Comparison of ENCODE assay signal across 1 cellular context in genomic region chr18:8608795-8609673, GRCh38.
A peak's percentile ranks its signal among the peaks of the same experiment; 100 is the strongest.
TF ChIP-seq lines count a peak whose summit lies in the region.

Gene RAB12, plus strand, starts transcription at chr18:8609437. Its CDS starts 3 bp downstream, at chr18:8609440.

TF ChIP-seq in GM12878, 131 proteins besides CTCF, POLR2A, EP300 and RAD21 (continued from another document and continues in another):
- TF ChIP-seq, protein P1, sequence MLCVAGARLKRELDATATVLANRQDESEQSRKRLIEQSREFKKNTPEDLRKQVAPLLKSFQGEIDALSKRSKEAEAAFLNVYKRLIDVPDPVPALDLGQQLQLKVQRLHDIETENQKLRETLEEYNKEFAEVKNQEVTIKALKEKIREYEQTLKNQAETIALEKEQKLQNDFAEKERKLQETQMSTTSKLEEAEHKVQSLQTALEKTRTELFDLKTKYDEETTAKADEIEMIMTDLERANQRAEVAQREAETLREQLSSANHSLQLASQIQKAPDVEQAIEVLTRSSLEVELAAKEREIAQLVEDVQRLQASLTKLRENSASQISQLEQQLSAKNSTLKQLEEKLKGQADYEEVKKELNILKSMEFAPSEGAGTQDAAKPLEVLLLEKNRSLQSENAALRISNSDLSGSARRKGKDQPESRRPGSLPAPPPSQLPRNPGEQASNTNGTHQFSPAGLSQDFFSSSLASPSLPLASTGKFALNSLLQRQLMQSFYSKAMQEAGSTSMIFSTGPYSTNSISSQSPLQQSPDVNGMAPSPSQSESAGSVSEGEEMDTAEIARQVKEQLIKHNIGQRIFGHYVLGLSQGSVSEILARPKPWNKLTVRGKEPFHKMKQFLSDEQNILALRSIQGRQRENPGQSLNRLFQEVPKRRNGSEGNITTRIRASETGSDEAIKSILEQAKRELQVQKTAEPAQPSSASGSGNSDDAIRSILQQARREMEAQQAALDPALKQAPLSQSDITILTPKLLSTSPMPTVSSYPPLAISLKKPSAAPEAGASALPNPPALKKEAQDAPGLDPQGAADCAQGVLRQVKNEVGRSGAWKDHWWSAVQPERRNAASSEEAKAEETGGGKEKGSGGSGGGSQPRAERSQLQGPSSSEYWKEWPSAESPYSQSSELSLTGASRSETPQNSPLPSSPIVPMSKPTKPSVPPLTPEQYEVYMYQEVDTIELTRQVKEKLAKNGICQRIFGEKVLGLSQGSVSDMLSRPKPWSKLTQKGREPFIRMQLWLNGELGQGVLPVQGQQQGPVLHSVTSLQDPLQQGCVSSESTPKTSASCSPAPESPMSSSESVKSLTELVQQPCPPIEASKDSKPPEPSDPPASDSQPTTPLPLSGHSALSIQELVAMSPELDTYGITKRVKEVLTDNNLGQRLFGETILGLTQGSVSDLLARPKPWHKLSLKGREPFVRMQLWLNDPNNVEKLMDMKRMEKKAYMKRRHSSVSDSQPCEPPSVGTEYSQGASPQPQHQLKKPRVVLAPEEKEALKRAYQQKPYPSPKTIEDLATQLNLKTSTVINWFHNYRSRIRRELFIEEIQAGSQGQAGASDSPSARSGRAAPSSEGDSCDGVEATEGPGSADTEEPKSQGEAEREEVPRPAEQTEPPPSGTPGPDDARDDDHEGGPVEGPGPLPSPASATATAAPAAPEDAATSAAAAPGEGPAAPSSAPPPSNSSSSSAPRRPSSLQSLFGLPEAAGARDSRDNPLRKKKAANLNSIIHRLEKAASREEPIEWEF (IDR thresholded peaks at IDR 0.05; ENCODE audit: insufficient replicate concordance, low read depth, low read length) = no peak
- TF ChIP-seq, protein P2, sequence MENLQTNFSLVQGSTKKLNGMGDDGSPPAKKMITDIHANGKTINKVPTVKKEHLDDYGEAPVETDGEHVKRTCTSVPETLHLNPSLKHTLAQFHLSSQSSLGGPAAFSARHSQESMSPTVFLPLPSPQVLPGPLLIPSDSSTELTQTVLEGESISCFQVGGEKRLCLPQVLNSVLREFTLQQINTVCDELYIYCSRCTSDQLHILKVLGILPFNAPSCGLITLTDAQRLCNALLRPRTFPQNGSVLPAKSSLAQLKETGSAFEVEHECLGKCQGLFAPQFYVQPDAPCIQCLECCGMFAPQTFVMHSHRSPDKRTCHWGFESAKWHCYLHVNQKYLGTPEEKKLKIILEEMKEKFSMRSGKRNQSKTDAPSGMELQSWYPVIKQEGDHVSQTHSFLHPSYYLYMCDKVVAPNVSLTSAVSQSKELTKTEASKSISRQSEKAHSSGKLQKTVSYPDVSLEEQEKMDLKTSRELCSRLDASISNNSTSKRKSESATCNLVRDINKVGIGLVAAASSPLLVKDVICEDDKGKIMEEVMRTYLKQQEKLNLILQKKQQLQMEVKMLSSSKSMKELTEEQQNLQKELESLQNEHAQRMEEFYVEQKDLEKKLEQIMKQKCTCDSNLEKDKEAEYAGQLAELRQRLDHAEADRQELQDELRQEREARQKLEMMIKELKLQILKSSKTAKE (IDR thresholded peaks at IDR 0.05; ENCODE audit: low read depth, poor library complexity, severe bottlenecking) = no peak
- TF ChIP-seq, protein P3, sequence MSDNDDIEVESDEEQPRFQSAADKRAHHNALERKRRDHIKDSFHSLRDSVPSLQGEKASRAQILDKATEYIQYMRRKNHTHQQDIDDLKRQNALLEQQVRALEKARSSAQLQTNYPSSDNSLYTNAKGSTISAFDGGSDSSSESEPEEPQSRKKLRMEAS (IDR thresholded peaks at IDR 0.05; ENCODE audit: low read depth, low read length) = peak; percentile 52; the same call in 1 of the 2 replicates
- TF ChIP-seq TBL1XR1 (IDR thresholded peaks at IDR 0.05; ENCODE audit: low read depth, low read length) (no peak), BACH1 (IDR thresholded peaks at IDR 0.05; ENCODE audit: borderline replicate concordance) (peak; percentile 72), ZSCAN29 (IDR thresholded peaks at IDR 0.05) (peak; percentile 98), MXI1 (IDR thresholded peaks at IDR 0.05; ENCODE audit: low read depth, low read length) (peak; percentile 60), TCF12 (IDR thresholded peaks at IDR 0.05; ENCODE audit: low read depth, low read length) (no peak), ZZZ3 (IDR thresholded peaks at IDR 0.05; ENCODE audit: control insufficient read depth, insufficient read length, low read depth) (no peak), IKZF1 (conservative IDR thresholded peaks at IDR 0.05) (peak; percentile 90), SIN3A (IDR thresholded peaks at IDR 0.05; ENCODE audit: low read depth, low read length) (no peak), HCFC1 (IDR thresholded peaks at IDR 0.05; ENCODE audit: low read length) (peak; percentile 47), RCOR1 (conservative IDR thresholded peaks at IDR 0.05; ENCODE audit: low read depth, low read length) (no peak), YBX1 (IDR thresholded peaks at IDR 0.05) (no peak), ASH2L (IDR thresholded peaks at IDR 0.05; ENCODE audit: borderline replicate concordance, low read depth) (no peak), SP1 (IDR thresholded peaks at IDR 0.05; ENCODE audit: low read depth, low read length) (no peak), TCF3 (IDR thresholded peaks at IDR 0.05; ENCODE audit: borderline replicate concordance, insufficient read depth, low read depth, low read length) (no peak), MYC (IDR thresholded peaks at IDR 0.05; ENCODE audit: insufficient read depth, insufficient read length, insufficient replicate concordance, low read length, severe bottlenecking) (no peak), ZBTB4 (CRISPR knock-in tag; IDR thresholded peaks at IDR 0.05) (no peak), KLF5 (IDR thresholded peaks at IDR 0.05; ENCODE audit: partially characterized antibody) (no peak), RUNX3 (IDR thresholded peaks at IDR 0.05; ENCODE audit: low read length) (no peak; the same call in 1 of the 2 replicates), MEF2A (IDR thresholded peaks at IDR 0.05; ENCODE audit: insufficient read depth, low read depth, low read length) (no peak), PML (IDR thresholded peaks at IDR 0.05; ENCODE audit: low read length) (peak; percentile 57; the same call in 1 of the 2 replicates), STAT1 (conservative IDR thresholded peaks at IDR 0.05) (no peak), ETV6 (conservative IDR thresholded peaks at IDR 0.05 in 1 of 2, IDR thresholded peaks at IDR 0.05 in 1 of 2; ENCODE audit: borderline replicate concordance in 1 of 2, low read depth in 1 of 2) (no peak), CREB1 (IDR thresholded peaks at IDR 0.05; ENCODE audit: low read depth) (no peak), RELA (IDR thresholded peaks at IDR 0.05; ENCODE audit: borderline replicate concordance, partially characterized antibody) (peak; percentile 48), BRCA1 (IDR thresholded peaks at IDR 0.05; ENCODE audit: low read depth, low read length) (no peak), RFX5 (IDR thresholded peaks at IDR 0.05; ENCODE audit: low read depth, low read length) (no peak), STAT3 (IDR thresholded peaks at IDR 0.05; ENCODE audit: low read depth, low read length) (no peak), ATF2 (IDR thresholded peaks at IDR 0.05; ENCODE audit: low read length) (no peak), PAX5 (IDR thresholded peaks at IDR 0.05; ENCODE audit: borderline replicate concordance, low read depth, low read length) (no peak), SMAD1 (IDR thresholded peaks at IDR 0.05; ENCODE audit: low read depth, partially characterized antibody) (no peak), ATF7 (IDR thresholded peaks at IDR 0.05; ENCODE audit: low read depth) (peak; percentile 38; the same call in 1 of the 2 replicates), MTA3 (IDR thresholded peaks at IDR 0.05; ENCODE audit: borderline replicate concordance, low read length) (no peak), LARP7 (IDR thresholded peaks at IDR 0.05) (peak; percentile 65), ZNF24 (IDR thresholded peaks at IDR 0.05) (no peak), REST (IDR thresholded peaks at IDR 0.05; ENCODE audit: low read depth, low read length) (no peak), ESRRA (IDR thresholded peaks at IDR 0.05; ENCODE audit: low read length) (no peak), RB1 (IDR thresholded peaks at IDR 0.05; ENCODE audit: borderline replicate concordance) (no peak), KAT2A (conservative IDR thresholded peaks at IDR 0.05; ENCODE audit: control insufficient read depth, low read depth, low read length) (no peak), SRF (IDR thresholded peaks at IDR 0.05; ENCODE audit: low read depth in 2 of 2, low read length in 2 of 2) (0 out of 4 replicates have a peak, but pooled peaks of 1 of the 2 experiments have one; percentile 17), EGR1 (IDR thresholded peaks at IDR 0.05; ENCODE audit: borderline replicate concordance in 1 of 2, low read depth in 2 of 2, low read length in 2 of 2) (peak in 1 of 2 experiments; percentile 89; a peak in 2 of 3 replicates), NR2F1 (conservative IDR thresholded peaks at IDR 0.05) (0 out of 2 replicates have a peak, but pooled peaks have one; percentile 21), KDM1A (IDR thresholded peaks at IDR 0.05; ENCODE audit: borderline replicate concordance) (no peak)
- TF ChIP-seq, protein P4, sequence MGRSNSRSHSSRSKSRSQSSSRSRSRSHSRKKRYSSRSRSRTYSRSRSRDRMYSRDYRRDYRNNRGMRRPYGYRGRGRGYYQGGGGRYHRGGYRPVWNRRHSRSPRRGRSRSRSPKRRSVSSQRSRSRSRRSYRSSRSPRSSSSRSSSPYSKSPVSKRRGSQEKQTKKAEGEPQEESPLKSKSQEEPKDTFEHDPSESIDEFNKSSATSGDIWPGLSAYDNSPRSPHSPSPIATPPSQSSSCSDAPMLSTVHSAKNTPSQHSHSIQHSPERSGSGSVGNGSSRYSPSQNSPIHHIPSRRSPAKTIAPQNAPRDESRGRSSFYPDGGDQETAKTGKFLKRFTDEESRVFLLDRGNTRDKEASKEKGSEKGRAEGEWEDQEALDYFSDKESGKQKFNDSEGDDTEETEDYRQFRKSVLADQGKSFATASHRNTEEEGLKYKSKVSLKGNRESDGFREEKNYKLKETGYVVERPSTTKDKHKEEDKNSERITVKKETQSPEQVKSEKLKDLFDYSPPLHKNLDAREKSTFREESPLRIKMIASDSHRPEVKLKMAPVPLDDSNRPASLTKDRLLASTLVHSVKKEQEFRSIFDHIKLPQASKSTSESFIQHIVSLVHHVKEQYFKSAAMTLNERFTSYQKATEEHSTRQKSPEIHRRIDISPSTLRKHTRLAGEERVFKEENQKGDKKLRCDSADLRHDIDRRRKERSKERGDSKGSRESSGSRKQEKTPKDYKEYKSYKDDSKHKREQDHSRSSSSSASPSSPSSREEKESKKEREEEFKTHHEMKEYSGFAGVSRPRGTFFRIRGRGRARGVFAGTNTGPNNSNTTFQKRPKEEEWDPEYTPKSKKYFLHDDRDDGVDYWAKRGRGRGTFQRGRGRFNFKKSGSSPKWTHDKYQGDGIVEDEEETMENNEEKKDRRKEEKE (IDR thresholded peaks at IDR 0.05) = no peak
